ENCODE assay signal across 14 cellular contexts in the genomic region with DNA sequence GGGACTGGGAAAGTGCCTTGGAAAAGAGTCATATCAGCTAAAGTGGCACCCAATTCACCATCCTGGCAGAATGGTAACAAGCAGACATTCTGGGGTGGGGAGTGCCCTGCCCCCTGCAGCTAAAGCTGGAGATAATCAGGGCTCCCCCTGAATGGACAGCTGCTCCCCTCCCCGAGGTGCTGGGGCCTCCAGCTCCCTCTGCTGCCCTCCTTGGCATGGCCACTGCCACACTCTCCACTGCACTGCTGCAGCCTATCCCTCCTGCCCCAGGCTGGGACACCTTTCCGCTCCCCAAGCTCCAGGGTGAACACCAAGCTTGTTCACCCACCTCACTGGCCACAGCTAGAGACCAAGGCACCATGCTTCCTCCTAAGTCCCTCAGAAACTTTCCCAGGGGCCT. TPM values are rescaled to one million over a fixed set of nuclear protein-coding genes. Genes with fewer than 3 reads are reported as not detected.
DNase-seq lines count a peak whose midpoint lies in the region; ATAC-seq and TF ChIP-seq lines count a peak whose summit lies in the region.
"Had no signal": no experiment of that assay in that cellular context is flagged by ENCODE, and none has a peak within 500 bp of the region (broad histone marks: within the 10 kb centered on the region; RNA-seq: fewer than 3 reads in every experiment).

No MANE protein-coding gene starts in this region.

- H3K9me2 ChIP-seq in Loucy (replicated peaks; ENCODE audit: low read depth, low read length) = no peaks in the 10 kb centered on the region

- H3K4me1 ChIP-seq in Loucy (ENCODE audit: insufficient read depth, low read length, poor library complexity, severe bottlenecking) (no peaks in the 10 kb centered on the region), endodermal cell (ENCODE audit: control insufficient read depth, insufficient read depth, low read length) (peaks cover 9% of the 10 kb centered on the region), mesenchymal stem cell (ENCODE audit: control insufficient read depth, insufficient read depth, low read depth, low read length) (peaks cover 5% of the 10 kb centered on the region)

- no peak overlapping the region for H3K4me3 Mint-ChIP-seq in endodermal cell
- H3K4me3 Mint-ChIP-seq in naive thymus-derived CD8-positive, alpha-beta T cell = no peak overlapping the region
- H3K4me3 Mint-ChIP-seq in activated T-helper 17 cell treated with anti-CD3 and anti-CD28 coated beads, Interleukin-2, amount 50 U/mL, for 72 hours = no peak overlapping the region

- H3K36me3 ChIP-seq in Loucy (ENCODE audit: insufficient read depth, low read length) = no peaks in the 10 kb centered on the region
- H3K36me3 ChIP-seq in endodermal cell (ENCODE audit: control insufficient read depth, insufficient read depth, low read length) = no peaks in the 10 kb centered on the region
- H3K36me3 ChIP-seq in mesenchymal stem cell (ENCODE audit: control insufficient read depth in 1 of 2, insufficient read depth in 2 of 2, low read depth in 1 of 2, low read length in 2 of 2) = no peaks in the 10 kb centered on the region

- H3K79me2 ChIP-seq in Loucy (ENCODE audit: insufficient read depth, low read length) = no peaks in the 10 kb centered on the region

- no peak overlapping the region for H3K23ac ChIP-seq in mesenchymal stem cell (ENCODE audit: low read length in 2 of 2)

- no peak overlapping the region for H2BK12ac ChIP-seq in mesenchymal stem cell (ENCODE audit: low read length in 2 of 2)

- H3K9me3 ChIP-seq in Loucy (ENCODE audit: insufficient read depth, low read depth, low read length) (no peaks in the 10 kb centered on the region), endodermal cell (ENCODE audit: control insufficient read depth, low read length) (no peaks in the 10 kb centered on the region), mesenchymal stem cell (ENCODE audit: control insufficient read depth, low read length) (no peaks in the 10 kb centered on the region)

- peaks cover 18% of the 10 kb centered on the region for H3K4me1 Mint-ChIP-seq in endodermal cell
- peaks cover 0 to 1% (median 0%) of the 10 kb centered on the region in 4 donors for H3K4me1 Mint-ChIP-seq in naive thymus-derived CD8-positive, alpha-beta T cell
- H3K4me1 Mint-ChIP-seq in activated T-helper 17 cell treated with anti-CD3 and anti-CD28 coated beads, Interleukin-2, amount 50 U/mL, for 72 hours = no peaks in the 10 kb centered on the region

- H3K9ac ChIP-seq in Loucy (ENCODE audit: low read depth, low read length, poor library complexity, severe bottlenecking) = no peak overlapping the region
- no peak overlapping the region for H3K9ac ChIP-seq in endodermal cell (ENCODE audit: extremely low read depth, low read length, poor library complexity, severe bottlenecking)
- no peak overlapping the region for H3K9ac ChIP-seq in mesenchymal stem cell (ENCODE audit: low read length)

- 43 to 79% methylated on average over 1 to 2 of the region's 2 CpGs for WGBS in endodermal cell (ENCODE audit: insufficient coverage in 1 of 2, insufficient read length in 1 of 2), 2 experiments
- WGBS in mesenchymal stem cell = 64% methylated on average over 2 of the region's 2 CpGs

- peak; percentile 52 for DNase-seq in D341Med (ENCODE audit: low spot score)
- DNase-seq in endodermal cell = peak; percentile 64
- DNase-seq in mesenchymal stem cell = no peak
- no peak for DNase-seq in naive thymus-derived CD8-positive, alpha-beta T cell
- no peak for DNase-seq in SIG-M5 (lab: John Stamatoyannopoulos, UW)
- DNase-seq: activated CD4-positive, alpha-beta T cell treated with anti-CD3 and anti-CD28 coated beads for 1 hour; activated naive CD4-positive, alpha-beta T cell; COR-L47; hippocampal formation; NCI-H2227 treated with DMSO at 0.1 percent for 48 hours; SHP77 had no signal

- no peaks in the 10 kb centered on the region for H3K27me3 Mint-ChIP-seq in endodermal cell (ENCODE audit: insufficient read depth)
- peaks cover 1 to 18% (median 6%) of the 10 kb centered on the region in 5 donors for H3K27me3 Mint-ChIP-seq in naive thymus-derived CD8-positive, alpha-beta T cell
- H3K27me3 Mint-ChIP-seq in activated T-helper 17 cell treated with anti-CD3 and anti-CD28 coated beads, Interleukin-2, amount 50 U/mL, for 72 hours = peaks cover 6% of the 10 kb centered on the region

- no peaks in the 10 kb centered on the region for H3K36me3 Mint-ChIP-seq in endodermal cell (ENCODE audit: low read depth)
- H3K36me3 Mint-ChIP-seq in naive thymus-derived CD8-positive, alpha-beta T cell = no peaks in the 10 kb centered on the region
- no peaks in the 10 kb centered on the region for H3K36me3 Mint-ChIP-seq in activated T-helper 17 cell treated with anti-CD3 and anti-CD28 coated beads, Interleukin-2, amount 50 U/mL, for 72 hours (ENCODE audit: low read depth)

- H2AK5ac ChIP-seq in mesenchymal stem cell (ENCODE audit: low read length, severe bottlenecking) = no peak overlapping the region

- no peaks in the 10 kb centered on the region for H3K27me3 ChIP-seq in Loucy (ENCODE audit: insufficient read depth, low read length, poor library complexity, severe bottlenecking)
- H3K27me3 ChIP-seq in endodermal cell (ENCODE audit: control insufficient read depth, insufficient read depth, low read length, poor library complexity, severe bottlenecking) = no peaks in the 10 kb centered on the region
- peaks cover 0 to 6% of the 10 kb centered on the region in 2 experiments for H3K27me3 ChIP-seq in mesenchymal stem cell (ENCODE audit: control insufficient read depth in 1 of 2, insufficient read depth in 1 of 2, low read length in 2 of 2)

- no peak overlapping the region for H3K27ac Mint-ChIP-seq in endodermal cell
- H3K27ac Mint-ChIP-seq in naive thymus-derived CD8-positive, alpha-beta T cell = no peak overlapping the region
- H3K27ac Mint-ChIP-seq in activated T-helper 17 cell treated with anti-CD3 and anti-CD28 coated beads, Interleukin-2, amount 50 U/mL, for 72 hours = no peak overlapping the region

- H3K4ac ChIP-seq in mesenchymal stem cell (ENCODE audit: low read depth in 1 of 2, low read length in 2 of 2) = no peak overlapping the region

- H3K79me1 ChIP-seq in mesenchymal stem cell (replicated peaks; ENCODE audit: low read length, poor library complexity, severe bottlenecking) = no peaks in the 10 kb centered on the region

- no peaks in the 10 kb centered on the region for H3K9me3 Mint-ChIP-seq in endodermal cell
- no peaks in the 10 kb centered on the region for H3K9me3 Mint-ChIP-seq in naive thymus-derived CD8-positive, alpha-beta T cell
- H3K9me3 Mint-ChIP-seq in activated T-helper 17 cell treated with anti-CD3 and anti-CD28 coated beads, Interleukin-2, amount 50 U/mL, for 72 hours = no peaks in the 10 kb centered on the region

- no peak overlapping the region for H3K18ac ChIP-seq in mesenchymal stem cell (ENCODE audit: low read depth in 1 of 2, low read length in 2 of 2)

- POLR2A ChIA-PET in naive thymus-derived CD8-positive, alpha-beta T cell (lab: Charles Lee) = no interaction called here

- H3K14ac ChIP-seq in mesenchymal stem cell (ENCODE audit: low read length in 2 of 2) = no peak overlapping the region

- peak; percentile 59 for TF ChIP-seq CTCF in Loucy (conservative IDR thresholded peaks at IDR 0.05; ENCODE audit: low read length)
- TF ChIP-seq CTCF in endodermal cell (conservative IDR thresholded peaks at IDR 0.05) = peak; percentile 53

- no peak overlapping the region for H2BK120ac ChIP-seq in mesenchymal stem cell (ENCODE audit: low read depth, low read length)

- H3K27ac ChIP-seq in endodermal cell (ENCODE audit: low read depth, low read length) (no peak overlapping the region), mesenchymal stem cell (ENCODE audit: low read length, poor library complexity, severe bottlenecking) (no peak overlapping the region)

- no peak overlapping the region for H3K4me3 ChIP-seq in Loucy (ENCODE audit: low read length, poor library complexity, severe bottlenecking)
- no peak overlapping the region for H3K4me3 ChIP-seq in endodermal cell (ENCODE audit: low read length)
- no peak overlapping the region for H3K4me3 ChIP-seq in mesenchymal stem cell (ENCODE audit: insufficient read depth in 1 of 2, low read depth in 1 of 2, low read length in 2 of 2)

- no peaks in the 10 kb centered on the region for H3F3A ChIP-seq in Loucy (ENCODE audit: low read depth)

- H2BK5ac ChIP-seq in mesenchymal stem cell (ENCODE audit: low read depth, low read length, poor library complexity, severe bottlenecking) = no peak overlapping the region

- no peak overlapping the region for H3K4me2 ChIP-seq in Loucy (ENCODE audit: low read depth, low read length, poor library complexity, severe bottlenecking)
- H3K4me2 ChIP-seq in mesenchymal stem cell (ENCODE audit: low read length, poor library complexity, severe bottlenecking) = no peak overlapping the region

- ATAC-seq in GM21381 (IDR thresholded peaks at IDR 0.05; ENCODE audit: unreplicated experiment) = no peak
- no peak for ATAC-seq in naive thymus-derived CD8-positive, alpha-beta T cell
- ATAC-seq in activated T-helper 17 cell treated with anti-CD3 and anti-CD28 coated beads, Interleukin-2, amount 50 U/mL, for 72 hours (replicated peaks) = no peak

- no peak overlapping the region for H2BK15ac ChIP-seq in mesenchymal stem cell (ENCODE audit: low read depth, poor library complexity, severe bottlenecking)

- H4K8ac ChIP-seq in mesenchymal stem cell (ENCODE audit: low read length) = no peak overlapping the region

- peak overlapping the region; percentile 65 for H4K91ac ChIP-seq in mesenchymal stem cell (ENCODE audit: low read length)

- H4K20me1 ChIP-seq in Loucy (ENCODE audit: insufficient read depth, low read length, poor library complexity, severe bottlenecking) = no peaks in the 10 kb centered on the region

- no peak overlapping the region for H2AFZ ChIP-seq in Loucy (ENCODE audit: low read length)
- no peak overlapping the region for H2AFZ ChIP-seq in mesenchymal stem cell (ENCODE audit: low read depth, low read length)

RNA-seq across cellular contexts. Expression of gene PARD3, which starts 9.8 kb away (rescaled TPM):
- 10 to 100 TPM; 59.6 to 74.6 TPM for total RNA-seq in endodermal cell
- 44.8 TPM for polyA plus RNA-seq in endodermal cell (2013, experiment 1 of 2)
- polyA plus RNA-seq in endodermal cell (2013, experiment 2 of 2) = 44.5 TPM
- 37.3 TPM for polyA plus RNA-seq in mesenchymal stem cell (2013, experiment 1 of 2)
- polyA plus RNA-seq in mesenchymal stem cell (2013, experiment 2 of 2) = 35.9 TPM
- under 1 TPM; 0.14 to 0.18 TPM for total RNA-seq in naive thymus-derived CD8-positive, alpha-beta T cell
- polyA plus RNA-seq in naive thymus-derived CD8-positive, alpha-beta T cell = under 1 TPM; 0.10 to 0.51 (median 0.40) TPM
- under 1 TPM; 0.13 to 0.24 TPM for total RNA-seq in activated T-helper 17 cell treated with anti-CD3 and anti-CD28 coated beads, Interleukin-2, amount 50 U/mL, for 72 hours

Comparison
In these comparisons a context has a peak if more than half of its experiments do, and no peak if none do; other contexts are left out.
1. DNase-seq: peak in D341Med (single experiment) and endodermal cell (single experiment); none in mesenchymal stem cell (single experiment), naive thymus-derived CD8-positive, alpha-beta T cell (0 of 10) and SIG-M5 (single experiment).
2. RNA of gene PARD3, which starts 9.8 kb away (total RNA-seq): 59.6 to 74.6 TPM in endodermal cell; 0.13 to 0.24 TPM in activated T-helper 17 cell treated with anti-CD3 and anti-CD28 coated beads, Interleukin-2, amount 50 U/mL, for 72 hours and 0.14 to 0.18 TPM in naive thymus-derived CD8-positive, alpha-beta T cell; every median in the first group is over 10 times any median in the second.